ENCODE assay signal across 1 cellular context in genomic region chr17:42554250-42555121, GRCh38.
TF ChIP-seq lines count a peak whose summit lies in the region.

No MANE protein-coding gene starts in this region.

TF ChIP-seq in HepG2, 621 proteins besides CTCF, POLR2A, EP300 and RAD21 (continues in another document):
- TF ChIP-seq PCBP1 (IDR thresholded peaks at IDR 0.05; ENCODE audit: borderline replicate concordance, low read depth, low read length), result 0 out of 2 replicates have a peak, but pooled peaks have one; percentile 67
- peak; percentile 89; the same call in 1 of the 2 replicates for TF ChIP-seq GTF3A (CRISPR knock-in tag; conservative IDR thresholded peaks at IDR 0.05)
- no peak for TF ChIP-seq STAG1 (CRISPR knock-in tag; IDR thresholded peaks at IDR 0.05)
- 0 out of 2 replicates have a peak, but pooled peaks have one; percentile 9 for TF ChIP-seq ZNF713 (CRISPR knock-in tag; IDR thresholded peaks at IDR 0.05)
- TF ChIP-seq ZNF460 (CRISPR knock-in tag; IDR thresholded peaks at IDR 0.05; ENCODE audit: borderline replicate concordance), result peak; percentile 30; the same call in 1 of the 2 replicates
- peak; percentile 96 for TF ChIP-seq ZFP36L1 (CRISPR knock-in tag; IDR thresholded peaks at IDR 0.05)
- no peak for TF ChIP-seq CCAR2 (optimal IDR thresholded peaks at IDR 0.05; ENCODE audit: low read depth, low read length)
- TF ChIP-seq ATF6 (CRISPR knock-in tag; conservative IDR thresholded peaks at IDR 0.05), result no peak
- TF ChIP-seq ZNF160 (CRISPR knock-in tag; IDR thresholded peaks at IDR 0.05), result peak; percentile 68; the same call in 1 of the 2 replicates
- TF ChIP-seq ZNF629 (CRISPR knock-in tag; conservative IDR thresholded peaks at IDR 0.05), result peak; percentile 57
- TF ChIP-seq ZFP41 (CRISPR knock-in tag; IDR thresholded peaks at IDR 0.05; ENCODE audit: borderline replicate concordance), result no peak
- TF ChIP-seq RBM22 (optimal IDR thresholded peaks at IDR 0.05; ENCODE audit: low read length), result peak; percentile 56
- peak; percentile 78 for TF ChIP-seq ZNF431 (CRISPR knock-in tag; IDR thresholded peaks at IDR 0.05; ENCODE audit: borderline replicate concordance, low read depth)
- no peak for TF ChIP-seq NFIB (CRISPR knock-in tag; IDR thresholded peaks at IDR 0.05; ENCODE audit: borderline replicate concordance)
- peak; percentile 98 for TF ChIP-seq ZNF407 (CRISPR knock-in tag; IDR thresholded peaks at IDR 0.05; ENCODE audit: not compliant biosample characterization)
- TF ChIP-seq TRIM22 (IDR thresholded peaks at IDR 0.05), result no peak
- peak; percentile 88 for TF ChIP-seq ZBTB21 (CRISPR knock-in tag; IDR thresholded peaks at IDR 0.05)
- peak; percentile 57; the same call in 1 of the 2 replicates for TF ChIP-seq ZNF251 (CRISPR knock-in tag; IDR thresholded peaks at IDR 0.05)
- TF ChIP-seq LBX2 (CRISPR knock-in tag; IDR thresholded peaks at IDR 0.05; ENCODE audit: borderline replicate concordance), result peak; percentile 51; the same call in 1 of the 2 replicates
- TF ChIP-seq ISL2 (CRISPR knock-in tag; IDR thresholded peaks at IDR 0.05), result peak; percentile 82
- no peak for TF ChIP-seq ZUFSP (CRISPR knock-in tag; IDR thresholded peaks at IDR 0.05; ENCODE audit: borderline replicate concordance)
- TF ChIP-seq THAP8 (CRISPR knock-in tag; IDR thresholded peaks at IDR 0.05; ENCODE audit: borderline replicate concordance), result no peak
- no peak for TF ChIP-seq JUNB (CRISPR knock-in tag; IDR thresholded peaks at IDR 0.05; ENCODE audit: borderline replicate concordance)
- peak; percentile 83; the same call in 1 of the 2 replicates for TF ChIP-seq ZNF788 (CRISPR knock-in tag; IDR thresholded peaks at IDR 0.05; ENCODE audit: borderline replicate concordance)
- TF ChIP-seq ZNF337 (CRISPR knock-in tag; IDR thresholded peaks at IDR 0.05; ENCODE audit: borderline replicate concordance, low read depth), result no peak
- TF ChIP-seq GLI4 (CRISPR knock-in tag; IDR thresholded peaks at IDR 0.05; ENCODE audit: borderline replicate concordance), result peak; percentile 88; the same call in 1 of the 2 replicates
- no peak; the same call in 1 of the 2 replicates for TF ChIP-seq ZNF704 (CRISPR knock-in tag; IDR thresholded peaks at IDR 0.05; ENCODE audit: borderline replicate concordance)
- TF ChIP-seq CENPX (CRISPR knock-in tag; IDR thresholded peaks at IDR 0.05), result no peak
- TF ChIP-seq LRRFIP1 (CRISPR knock-in tag; conservative IDR thresholded peaks at IDR 0.05), result peak; percentile 85; the same call in 1 of the 2 replicates
- peak; percentile 59; the same call in 1 of the 2 replicates for TF ChIP-seq IRX3 (CRISPR knock-in tag; IDR thresholded peaks at IDR 0.05; ENCODE audit: borderline replicate concordance, low read depth)
- TF ChIP-seq BCL3 (CRISPR knock-in tag; IDR thresholded peaks at IDR 0.05), result peak; percentile 64; the same call in 1 of the 2 replicates
- TF ChIP-seq ZNF563 (CRISPR knock-in tag; IDR thresholded peaks at IDR 0.05), result peak; percentile 85; the same call in 1 of the 2 replicates
- no peak; the same call in 1 of the 2 replicates for TF ChIP-seq ZSCAN29 (CRISPR knock-in tag; conservative IDR thresholded peaks at IDR 0.05)
- no peak for TF ChIP-seq NR3C1 (CRISPR knock-in tag; IDR thresholded peaks at IDR 0.05)
- 0 out of 2 replicates have a peak, but pooled peaks have one; percentile 65 for TF ChIP-seq BRCA1 (CRISPR knock-in tag; IDR thresholded peaks at IDR 0.05)
- 0 out of 2 replicates have a peak, but pooled peaks have one; percentile 18 for TF ChIP-seq CAMTA2 (CRISPR knock-in tag; IDR thresholded peaks at IDR 0.05; ENCODE audit: borderline replicate concordance)
- 0 out of 2 replicates have a peak, but pooled peaks have one; percentile 57 for TF ChIP-seq TEF (CRISPR knock-in tag; IDR thresholded peaks at IDR 0.05)
- TF ChIP-seq KDM6A (CRISPR knock-in tag; IDR thresholded peaks at IDR 0.05; ENCODE audit: low read depth), result 0 out of 2 replicates have a peak, but pooled peaks have one; percentile 54
